In the genomic region with DNA sequence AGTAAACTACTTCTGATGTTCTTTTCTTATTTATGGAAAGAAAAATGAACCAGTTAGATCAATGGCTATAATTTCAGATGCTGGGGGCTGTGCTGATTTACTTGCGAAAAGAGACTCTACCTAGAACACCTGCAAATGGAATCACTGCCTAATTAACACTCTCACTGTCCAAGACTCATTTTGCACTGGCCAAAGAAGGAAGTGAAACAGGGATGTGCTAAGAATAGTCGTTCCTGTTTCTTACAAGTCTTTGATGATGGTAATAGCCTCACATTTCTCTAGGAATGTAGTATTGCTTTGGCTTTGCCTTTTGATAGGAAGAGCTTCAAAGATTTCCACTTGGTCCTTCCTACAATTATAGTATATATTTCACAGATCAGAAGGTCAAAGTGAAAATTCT, we compare ENCODE assay signal across 16 cellular contexts. TPM values are rescaled to one million over a fixed set of nuclear protein-coding genes. Genes with fewer than 3 reads are reported as not detected.
A peak's percentile ranks its signal among the peaks of the same experiment; 100 is the strongest.
DNase-seq lines count a peak whose midpoint lies in the region; ATAC-seq and TF ChIP-seq lines count a peak whose summit lies in the region.
"Had no signal": no experiment of that assay in that cellular context is flagged by ENCODE, and none has a peak within 500 bp of the region (broad histone marks: within the 10 kb centered on the region; RNA-seq: fewer than 3 reads in every experiment).

No MANE protein-coding gene starts in this region.

- DNase-seq in mucosa of descending colon = no peak
- no peak for DNase-seq in colonic mucosa
- DNase-seq in ovary = no peak
- DNase-seq in SK-N-SH = no peak
- DNase-seq: aorta, DMS153, heart left ventricle, IMR-90, NCI-H1930, NCI-H526 treated with DMSO at 0.1 percent for 48 hours, substantia nigra had no signal

- peak overlapping the region; percentile 35 for H3K4me3 ChIP-seq in OCI-LY3 (ENCODE audit: low read length)
- H3K4me3 ChIP-seq in mucosa of descending colon = no peak overlapping the region
- no peak overlapping the region for H3K4me3 ChIP-seq in colonic mucosa
- no peak overlapping the region for H3K4me3 ChIP-seq in ovary
- H3K4me3 ChIP-seq in SK-N-SH (ENCODE audit: low read depth in 2 of 2, low read length in 1 of 2) = no peak overlapping the region
- H3K4me3 ChIP-seq: heart left ventricle had no signal

- TF ChIP-seq CTCF in OCI-LY3 (IDR thresholded peaks at IDR 0.05; ENCODE audit: low read depth, low read length) = no peak
- no peak for TF ChIP-seq CTCF in mucosa of descending colon (IDR thresholded peaks at IDR 0.05)
- no peak for TF ChIP-seq CTCF in colonic mucosa (IDR thresholded peaks at IDR 0.05)
- TF ChIP-seq CTCF in ovary (IDR thresholded peaks at IDR 0.05) = no peak
- TF ChIP-seq CTCF in SK-N-SH (IDR thresholded peaks at IDR 0.05) = no peak

- 74 to 80% (median 76%) methylated on average over 2 of the region's 2 CpGs for WGBS in ovary, 3 donors
- WGBS in SK-N-SH (ENCODE audit: low lambda C conversion rate) = 83% methylated on average over 2 of the region's 2 CpGs

- H3K9me2 ChIP-seq in SK-N-SH = no peaks in the 10 kb centered on the region

- POLR2A ChIA-PET in SK-N-SH (lab: Yijun Ruan, JAX) = no interaction called here

- no peaks in the 10 kb centered on the region for H3K27me3 ChIP-seq in OCI-LY3 (ENCODE audit: low read depth, low read length)
- H3K27me3 ChIP-seq in colonic mucosa = no peaks in the 10 kb centered on the region
- no peaks in the 10 kb centered on the region for H3K27me3 ChIP-seq in ovary
- no peaks in the 10 kb centered on the region for H3K27me3 ChIP-seq in SK-N-SH (ENCODE audit: insufficient read depth)
- H3K27me3 ChIP-seq: heart left ventricle had no signal

- intact Hi-C loops in mucosa of descending colon (cut with DNase I, micrococcal nuclease) = no loop called here
- intact Hi-C loops in colonic mucosa (cut with DNase I) = no loop called here
- intact Hi-C loops in ovary (cut with DNase I) = no loop called here

- H3K4me2 ChIP-seq in OCI-LY3 (ENCODE audit: low read length) (peak overlapping the region; percentile 58), SK-N-SH (no peak overlapping the region)

- TF ChIP-seq POLR2A in ovary (IDR thresholded peaks at IDR 0.05) = no peak

- H2AFZ ChIP-seq in OCI-LY3 (ENCODE audit: low read depth, low read length) = no peak overlapping the region
- no peak overlapping the region for H2AFZ ChIP-seq in SK-N-SH (ENCODE audit: low read depth)

- ATAC-seq in GM18519 (IDR thresholded peaks at IDR 0.05; ENCODE audit: low FRiP score, unreplicated experiment) (peak; percentile 64), HG03135 (IDR thresholded peaks at IDR 0.05; ENCODE audit: unreplicated experiment) (peak; percentile 70), mucosa of descending colon (peak; percentile 31), HG02759 (IDR thresholded peaks at IDR 0.05; ENCODE audit: unreplicated experiment) (no peak)

- no peaks in the 10 kb centered on the region for H4K20me1 ChIP-seq in OCI-LY3 (ENCODE audit: insufficient read depth, low read length)
- no peaks in the 10 kb centered on the region for H4K20me1 ChIP-seq in SK-N-SH (ENCODE audit: insufficient read depth)

- H3K9me3 ChIP-seq in OCI-LY3 (ENCODE audit: insufficient read depth, low read length) (no peaks in the 10 kb centered on the region), mucosa of descending colon (no peaks in the 10 kb centered on the region), colonic mucosa (no peaks in the 10 kb centered on the region), ovary (no peaks in the 10 kb centered on the region), SK-N-SH (no peaks in the 10 kb centered on the region)
- H3K9me3 ChIP-seq: heart left ventricle had no signal

- H3K27ac ChIP-seq in OCI-LY3 (ENCODE audit: low read length) = peak overlapping the region; percentile 2; the same call in 1 of the 2 replicates
- no peak overlapping the region for H3K27ac ChIP-seq in colonic mucosa
- H3K27ac ChIP-seq in ovary = no peak overlapping the region
- no peak overlapping the region for H3K27ac ChIP-seq in SK-N-SH (ENCODE audit: low read depth in 2 of 2, low read length in 1 of 2)
- H3K27ac ChIP-seq: VCaP had no signal

- H3K4me1 ChIP-seq in OCI-LY3 (ENCODE audit: low read length) = peaks cover 44% of the 10 kb centered on the region
- H3K4me1 ChIP-seq in mucosa of descending colon (ENCODE audit: low read depth) = no peaks in the 10 kb centered on the region
- H3K4me1 ChIP-seq in colonic mucosa = no peaks in the 10 kb centered on the region
- H3K4me1 ChIP-seq in ovary (ENCODE audit: insufficient read depth) = no peaks in the 10 kb centered on the region
- no peaks in the 10 kb centered on the region for H3K4me1 ChIP-seq in SK-N-SH (ENCODE audit: control insufficient read depth in 1 of 2, insufficient read depth in 2 of 2, low read depth in 1 of 2, low read length in 1 of 2)

- CTCF ChIA-PET in SK-N-SH (lab: Yijun Ruan, JAX) = no interaction called here

- no peaks in the 10 kb centered on the region for H3K79me2 ChIP-seq in OCI-LY3 (ENCODE audit: low read length)
- H3K79me2 ChIP-seq in SK-N-SH (ENCODE audit: insufficient read depth) = no peaks in the 10 kb centered on the region

- no peaks in the 10 kb centered on the region for H3K36me3 ChIP-seq in OCI-LY3 (replicated peaks; ENCODE audit: low read depth, low read length)
- H3K36me3 ChIP-seq in mucosa of descending colon (ENCODE audit: low read depth) = no peaks in the 10 kb centered on the region
- H3K36me3 ChIP-seq in colonic mucosa = no peaks in the 10 kb centered on the region
- H3K36me3 ChIP-seq in ovary = no peaks in the 10 kb centered on the region
- no peaks in the 10 kb centered on the region for H3K36me3 ChIP-seq in SK-N-SH (replicated peaks in 1 of 2; ENCODE audit: control insufficient read depth in 1 of 2, insufficient read depth in 2 of 2, low read length in 1 of 2)
- H3K36me3 ChIP-seq: heart left ventricle had no signal

- peaks cover 3% of the 10 kb centered on the region for H3F3A ChIP-seq in SK-N-SH (replicated peaks; ENCODE audit: insufficient read depth)

- TF ChIP-seq RAD21 in SK-N-SH (IDR thresholded peaks at IDR 0.05; ENCODE audit: low read length) = no peak

- H3K9ac ChIP-seq in OCI-LY3 (ENCODE audit: low read length) (no peak overlapping the region), colonic mucosa (ENCODE audit: low read depth in 2 of 2, low read length in 2 of 2) (no peak overlapping the region), SK-N-SH (no peak overlapping the region)

- TF ChIP-seq EP300 in ovary (IDR thresholded peaks at IDR 0.05) = no peak
- no peak for TF ChIP-seq EP300 in SK-N-SH (IDR thresholded peaks at IDR 0.05; ENCODE audit: borderline replicate concordance in 1 of 2, low read depth in 1 of 2, low read length in 1 of 2)

TF ChIP-seq in SK-N-SH, 30 proteins besides CTCF, POLR2A, EP300 and RAD21:
- TF ChIP-seq RFX5 (IDR thresholded peaks at IDR 0.05; ENCODE audit: low read length) (no peak), YY1 (IDR thresholded peaks at IDR 0.05; ENCODE audit: low read depth) (no peak), FOXJ3 (CRISPR knock-in tag; IDR thresholded peaks at IDR 0.05) (no peak), POLR2AphosphoS5 (IDR thresholded peaks at IDR 0.05; ENCODE audit: low read depth, low read length) (no peak), GABPA (IDR thresholded peaks at IDR 0.05; ENCODE audit: low read depth) (no peak), RXRA (IDR thresholded peaks at IDR 0.05; ENCODE audit: borderline replicate concordance, low read depth) (no peak), FOXM1 (IDR thresholded peaks at IDR 0.05; ENCODE audit: low read depth) (no peak), TAF1 (IDR thresholded peaks at IDR 0.05; ENCODE audit: borderline replicate concordance, low read depth, low read length) (no peak), NRF1 (IDR thresholded peaks at IDR 0.05; ENCODE audit: low read depth, low read length) (no peak)
- TF ChIP-seq, protein P1, sequence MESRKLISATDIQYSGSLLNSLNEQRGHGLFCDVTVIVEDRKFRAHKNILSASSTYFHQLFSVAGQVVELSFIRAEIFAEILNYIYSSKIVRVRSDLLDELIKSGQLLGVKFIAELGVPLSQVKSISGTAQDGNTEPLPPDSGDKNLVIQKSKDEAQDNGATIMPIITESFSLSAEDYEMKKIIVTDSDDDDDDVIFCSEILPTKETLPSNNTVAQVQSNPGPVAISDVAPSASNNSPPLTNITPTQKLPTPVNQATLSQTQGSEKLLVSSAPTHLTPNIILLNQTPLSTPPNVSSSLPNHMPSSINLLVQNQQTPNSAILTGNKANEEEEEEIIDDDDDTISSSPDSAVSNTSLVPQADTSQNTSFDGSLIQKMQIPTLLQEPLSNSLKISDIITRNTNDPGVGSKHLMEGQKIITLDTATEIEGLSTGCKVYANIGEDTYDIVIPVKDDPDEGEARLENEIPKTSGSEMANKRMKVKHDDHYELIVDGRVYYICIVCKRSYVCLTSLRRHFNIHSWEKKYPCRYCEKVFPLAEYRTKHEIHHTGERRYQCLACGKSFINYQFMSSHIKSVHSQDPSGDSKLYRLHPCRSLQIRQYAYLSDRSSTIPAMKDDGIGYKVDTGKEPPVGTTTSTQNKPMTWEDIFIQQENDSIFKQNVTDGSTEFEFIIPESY (IDR thresholded peaks at IDR 0.05; ENCODE audit: borderline replicate concordance, low read depth) = no peak
- TF ChIP-seq, protein P2, sequence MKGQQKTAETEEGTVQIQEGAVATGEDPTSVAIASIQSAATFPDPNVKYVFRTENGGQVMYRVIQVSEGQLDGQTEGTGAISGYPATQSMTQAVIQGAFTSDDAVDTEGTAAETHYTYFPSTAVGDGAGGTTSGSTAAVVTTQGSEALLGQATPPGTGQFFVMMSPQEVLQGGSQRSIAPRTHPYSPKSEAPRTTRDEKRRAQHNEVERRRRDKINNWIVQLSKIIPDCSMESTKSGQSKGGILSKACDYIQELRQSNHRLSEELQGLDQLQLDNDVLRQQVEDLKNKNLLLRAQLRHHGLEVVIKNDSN (IDR thresholded peaks at IDR 0.05; ENCODE audit: borderline replicate concordance, low read depth) = no peak
- TF ChIP-seq, protein P3, sequence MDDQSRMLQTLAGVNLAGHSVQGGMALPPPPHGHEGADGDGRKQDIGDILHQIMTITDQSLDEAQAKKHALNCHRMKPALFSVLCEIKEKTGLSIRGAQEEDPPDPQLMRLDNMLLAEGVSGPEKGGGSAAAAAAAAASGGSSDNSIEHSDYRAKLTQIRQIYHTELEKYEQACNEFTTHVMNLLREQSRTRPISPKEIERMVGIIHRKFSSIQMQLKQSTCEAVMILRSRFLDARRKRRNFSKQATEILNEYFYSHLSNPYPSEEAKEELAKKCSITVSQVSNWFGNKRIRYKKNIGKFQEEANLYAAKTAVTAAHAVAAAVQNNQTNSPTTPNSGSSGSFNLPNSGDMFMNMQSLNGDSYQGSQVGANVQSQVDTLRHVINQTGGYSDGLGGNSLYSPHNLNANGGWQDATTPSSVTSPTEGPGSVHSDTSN (IDR thresholded peaks at IDR 0.05) = no peak

RNA-seq across cellular contexts. Expression of a gene that starts 12.7 kb away (rescaled TPM):
- 10 to 100 TPM; 22.0 to 33.2 (median 31.4) TPM for total RNA-seq in mucosa of descending colon
- 10 to 100 TPM; 22.6 to 37.3 TPM for total RNA-seq in colonic mucosa
- 10 to 100 TPM; 19.9 to 43.0 (median 40.7) TPM for total RNA-seq in ovary
- polyA plus RNA-seq in ovary = 10 to 100 TPM; 20.3 to 21.8 TPM
- polyA plus RNA-seq in SK-N-SH (2012; rRNA removed) = 15.7 and 21.0 TPM in 2 replicates
- polyA plus RNA-seq in SK-N-SH (2012; cell fraction: cytosol; rRNA removed) = 23.2 and 27.4 TPM in 2 replicates
- polyA plus RNA-seq in SK-N-SH (2012; cell fraction: nucleus; rRNA removed) = 6.3 and 18.2 TPM in 2 replicates
